In the genomic region with DNA sequence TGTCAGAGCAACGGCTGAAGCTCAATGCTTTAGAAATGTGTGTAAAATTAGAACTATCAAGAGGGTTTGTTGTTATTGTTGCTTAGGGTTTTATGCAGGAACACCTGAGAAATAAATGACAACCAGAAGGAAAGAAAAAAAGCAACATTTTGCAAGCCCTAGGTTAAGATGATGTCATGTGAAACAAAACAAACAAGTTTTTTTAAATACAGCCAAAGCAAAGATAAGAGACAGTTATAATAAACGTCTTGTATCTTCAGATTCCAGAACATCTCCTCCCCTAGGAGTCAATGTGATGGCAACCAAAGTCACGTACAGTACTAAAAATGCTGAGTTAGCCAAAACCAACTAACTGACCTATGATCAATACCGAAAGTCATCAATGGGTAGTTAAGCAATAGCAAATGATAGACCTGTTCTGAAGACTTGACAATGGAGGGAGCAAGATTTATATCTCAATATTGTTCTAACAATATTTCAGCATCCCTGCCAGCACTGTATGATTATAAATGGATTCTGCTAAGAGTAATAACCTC, we compare ENCODE assay signal across 25 cellular contexts.
"Had no signal": no experiment of that assay in that cellular context is flagged by ENCODE, and none has a peak within 500 bp of the region (broad histone marks: within the 10 kb centered on the region; RNA-seq: fewer than 3 reads in every experiment).

No MANE protein-coding gene starts in this region.

- H3K36me3 ChIP-seq: breast epithelium had no signal

- H3K4me3 ChIP-seq: breast epithelium, coronary artery had no signal

- H3K27me3 ChIP-seq: breast epithelium had no signal

- H3K27ac ChIP-seq: breast epithelium, coronary artery had no signal

- H3K27ac Mint-ChIP-seq: activated CD8-positive, alpha-beta T cell treated with anti-CD3 and anti-CD28 coated beads for 36 hours; activated naive CD4-positive, alpha-beta T cell treated with anti-CD3 and anti-CD28 coated beads, Interleukin-2, amount 10 ng/mL, durations not matched to agents 7 days and 5 days; activated naive CD8-positive, alpha-beta T cell treated with anti-CD3 and anti-CD28 coated beads for 36 hours; activated T-cell treated with anti-CD3 and anti-CD28 coated beads, Interleukin-2, amount 50 U/mL, for 72 hours; activated T-helper 2 cell treated with anti-CD3 and anti-CD28 coated beads, Interferon-gamma antibody, Interleukin-2, Interleukin-4, amounts not matched to agents 10 μg/mL and 5 μg/mL and 100 μg/mL, durations not matched to agents 14 hours and 24 hours and 36 hours; T-helper 1 cell treated with Interleukin-12 subunit alpha and Interleukin-12 subunit beta and Interleukin-4 antibody, amounts not matched to agents 30 μg/mL and 1 μg/mL, for 36 hours had no signal

- ATAC-seq: activated CD4-positive, CD25-positive, alpha-beta regulatory T cell treated with anti-CD3 and anti-CD28 coated beads, Interleukin-2, amount 50 U/mL, for 24 hours; activated CD8-positive, alpha-beta T cell treated with anti-CD3 and anti-CD28 coated beads for 36 hours; Panc1; Right ventricle myocardium inferior had no signal

- H3K4me1 ChIP-seq: breast epithelium had no signal

- H3K27me3 Mint-ChIP-seq: activated naive CD8-positive, alpha-beta T cell treated with anti-CD3 and anti-CD28 coated beads for 36 hours had no signal

- H3K36me3 Mint-ChIP-seq: activated naive CD4-positive, alpha-beta T cell treated with anti-CD3 and anti-CD28 coated beads, Interleukin-2, amount 10 ng/mL, durations not matched to agents 7 days and 5 days; activated naive CD8-positive, alpha-beta T cell treated with anti-CD3 and anti-CD28 coated beads for 36 hours had no signal

- H3K9me3 Mint-ChIP-seq: activated CD8-positive, alpha-beta T cell treated with anti-CD3 and anti-CD28 coated beads for 36 hours; activated naive CD4-positive, alpha-beta T cell treated with anti-CD3 and anti-CD28 coated beads, Interleukin-2, amount 10 ng/mL, durations not matched to agents 7 days and 5 days; activated naive CD8-positive, alpha-beta T cell treated with anti-CD3 and anti-CD28 coated beads for 36 hours; activated T-cell treated with anti-CD3 and anti-CD28 coated beads, Interleukin-2, amount 50 U/mL, for 72 hours; activated T-helper 2 cell treated with anti-CD3 and anti-CD28 coated beads, Interferon-gamma antibody, Interleukin-2, Interleukin-4, amounts not matched to agents 10 μg/mL and 5 μg/mL and 100 μg/mL, durations not matched to agents 14 hours and 24 hours and 36 hours; T-helper 1 cell treated with Interleukin-12 subunit alpha and Interleukin-12 subunit beta and Interleukin-4 antibody, amounts not matched to agents 30 μg/mL and 1 μg/mL, for 36 hours had no signal

- H3K4me3 Mint-ChIP-seq: activated CD8-positive, alpha-beta T cell treated with anti-CD3 and anti-CD28 coated beads for 36 hours; activated naive CD4-positive, alpha-beta T cell treated with anti-CD3 and anti-CD28 coated beads, Interleukin-2, amount 10 ng/mL, durations not matched to agents 7 days and 5 days; activated naive CD8-positive, alpha-beta T cell treated with anti-CD3 and anti-CD28 coated beads for 36 hours; activated T-cell treated with anti-CD3 and anti-CD28 coated beads, Interleukin-2, amount 50 U/mL, for 72 hours; T-helper 1 cell treated with Interleukin-12 subunit alpha and Interleukin-12 subunit beta and Interleukin-4 antibody, amounts not matched to agents 30 μg/mL and 1 μg/mL, for 36 hours had no signal

- DNase-seq: activated CD4-positive, alpha-beta T cell treated with anti-CD3 and anti-CD28 coated beads for 4 hours; activated CD8-positive, alpha-beta memory T cell treated with anti-CD3 and anti-CD28 coated beads, Interleukin-2, amount 50 U/mL, for 4 hours; activated CD8-positive, alpha-beta T cell treated with anti-CD3 and anti-CD28 coated beads for 36 hours; activated gamma-delta T cell treated with Interleukin-2 at 50 U/mL for 16 hours; activated naive CD4-positive, alpha-beta T cell treated with anti-CD3 and anti-CD28 coated beads, Interleukin-2, amount 10 ng/mL, durations not matched to agents 7 days and 5 days; activated naive CD8-positive, alpha-beta T cell treated with anti-CD3 and anti-CD28 coated beads for 36 hours; activated T-cell treated with anti-CD3 and anti-CD28 coated beads, Interleukin-2, amount 50 U/mL, for 72 hours; caudate nucleus; NCI-H1092; NCI-H1417; NCI-H1930; NCI-H2171; NCI-H345; NCI-H510A; NCI-H69; NK-92 treated with Interleukin-12 subunit alpha and Interleukin-12 subunit beta, amount 100 ng/mL, for 24 hours; OCI-M1; RPMI8226 had no signal

- H3K9me3 ChIP-seq: breast epithelium had no signal
